ENCODE assay signal across 16 cellular contexts in genomic region chr1:229209386-229209785, GRCh38.
DNase-seq lines count a peak whose midpoint lies in the region; ATAC-seq and TF ChIP-seq lines count a peak whose summit lies in the region.
"Had no signal": no experiment of that assay in that cellular context is flagged by ENCODE, and none has a peak within 500 bp of the region (broad histone marks: within the 10 kb centered on the region; RNA-seq: fewer than 3 reads in every experiment).

No MANE protein-coding gene starts in this region.

- no peaks in the 10 kb centered on the region for H3K79me1 ChIP-seq in mesendoderm (ENCODE audit: low read length)

- H3K23ac ChIP-seq in mesendoderm (ENCODE audit: low read length) = no peak overlapping the region

- H3K79me2 ChIP-seq in mesendoderm (ENCODE audit: control insufficient read depth, insufficient read depth, low read length) = no peaks in the 10 kb centered on the region

- TF ChIP-seq POLR2A in heart left ventricle (IDR thresholded peaks at IDR 0.05) = no peak

- no peak overlapping the region for H2AK5ac ChIP-seq in mesendoderm (ENCODE audit: low read length)

- H3K18ac ChIP-seq in mesendoderm (ENCODE audit: low read length) = peak overlapping the region; percentile 22

- 76% methylated on average over 4 of the region's 4 CpGs for WGBS in right cardiac atrium
- 80 to 88% (median 84%) methylated on average over 4 of the region's 4 CpGs for WGBS in heart left ventricle, 4 donors
- WGBS in mesendoderm (ENCODE audit: extremely low coverage, insufficient coverage, low lambda C conversion rate) = no CpG with 5 or more reads among the region's 4 CpGs

- H3K27ac ChIP-seq in right cardiac atrium (ENCODE audit: low read length) = no peak overlapping the region
- H3K27ac ChIP-seq in heart left ventricle = no peak overlapping the region
- no peak overlapping the region for H3K27ac ChIP-seq in mesendoderm (ENCODE audit: low read depth, low read length)

- H3K9ac ChIP-seq in mesendoderm (ENCODE audit: low read length) = no peak overlapping the region

- no peak overlapping the region for H3K4ac ChIP-seq in mesendoderm (ENCODE audit: low read depth, low read length)

- CTCF ChIA-PET in activated CD8-positive, alpha-beta T cell treated with anti-CD3 and anti-CD28 coated beads for 36 hours (lab: Charles Lee) = interaction anchor here (1.7 kb wide), 1 partner anchor 18 kb away, joined by 7 read pairs; no protein-coding TSS in a partner anchor

- H3K4me3 Mint-ChIP-seq in activated CD8-positive, alpha-beta T cell treated with anti-CD3 and anti-CD28 coated beads for 36 hours = no peak overlapping the region
- H3K4me3 Mint-ChIP-seq in type B pancreatic cell = peak overlapping the region; percentile 71
- H3K4me3 Mint-ChIP-seq: naive thymus-derived CD4-positive, alpha-beta T cell; T-helper 17 cell had no signal

- ATAC-seq in right cardiac atrium = peak; percentile 3 to 24
- no peak for ATAC-seq in heart left ventricle
- ATAC-seq in activated CD8-positive, alpha-beta T cell treated with anti-CD3 and anti-CD28 coated beads for 36 hours = peak; percentile 83
- ATAC-seq in HG03442 (IDR thresholded peaks at IDR 0.05; ENCODE audit: unreplicated experiment) = no peak
- ATAC-seq: naive thymus-derived CD4-positive, alpha-beta T cell; Panc1; T-helper 17 cell had no signal

- POLR2A ChIA-PET in activated CD8-positive, alpha-beta T cell treated with anti-CD3 and anti-CD28 coated beads for 36 hours (lab: Charles Lee) = no interaction called here

- no peak for TF ChIP-seq CTCF in heart left ventricle (IDR thresholded peaks at IDR 0.05)
- TF ChIP-seq CTCF in activated CD8-positive, alpha-beta T cell treated with anti-CD3 and anti-CD28 coated beads for 36 hours (IDR thresholded peaks at IDR 0.05) = no peak
- TF ChIP-seq CTCF in type B pancreatic cell (conservative IDR thresholded peaks at IDR 0.05) = no peak

- H3K27me3 ChIP-seq in right cardiac atrium (ENCODE audit: control insufficient read depth, insufficient read depth) = no peaks in the 10 kb centered on the region
- H3K27me3 ChIP-seq in heart left ventricle = no peaks in the 10 kb centered on the region
- H3K27me3 ChIP-seq in mesendoderm (ENCODE audit: insufficient read depth, low read length, poor library complexity) = no peaks in the 10 kb centered on the region

- no peak overlapping the region for H2BK5ac ChIP-seq in mesendoderm (ENCODE audit: low read length)

- H3K36me3 ChIP-seq in heart left ventricle (no peaks in the 10 kb centered on the region), mesendoderm (ENCODE audit: control insufficient read depth, insufficient read depth, low read length) (no peaks in the 10 kb centered on the region)

- no peak overlapping the region for H4K5ac ChIP-seq in mesendoderm (ENCODE audit: low read length)

- H3K9me3 ChIP-seq in right cardiac atrium (ENCODE audit: control insufficient read depth, low read length) = no peaks in the 10 kb centered on the region
- peaks cover 0 to 3% (median 0%) of the 10 kb centered on the region in 12 donors for H3K9me3 ChIP-seq in heart left ventricle

- no peak overlapping the region for H3K4me2 ChIP-seq in mesendoderm (ENCODE audit: low read length)

- no peak overlapping the region for H2BK15ac ChIP-seq in mesendoderm (replicated peaks; ENCODE audit: low read depth)

- H3K36me3 Mint-ChIP-seq in activated CD8-positive, alpha-beta T cell treated with anti-CD3 and anti-CD28 coated beads for 36 hours (ENCODE audit: low read depth) = no peaks in the 10 kb centered on the region
- H3K36me3 Mint-ChIP-seq in type B pancreatic cell = no peaks in the 10 kb centered on the region

- H3K27me3 Mint-ChIP-seq in activated CD8-positive, alpha-beta T cell treated with anti-CD3 and anti-CD28 coated beads for 36 hours = no peaks in the 10 kb centered on the region
- H3K27me3 Mint-ChIP-seq in type B pancreatic cell = no peaks in the 10 kb centered on the region

- DNase-seq in right cardiac atrium = no peak
- no peak for DNase-seq in heart left ventricle
- DNase-seq in activated CD8-positive, alpha-beta T cell treated with anti-CD3 and anti-CD28 coated beads for 36 hours = peak; percentile 42
- no peak for DNase-seq in mesendoderm
- no peak for DNase-seq in type B pancreatic cell (ENCODE audit: extremely low spot score, unreplicated experiment)
- no peak for DNase-seq in NCI-H2196 (lab: John Stamatoyannopoulos, UW; ENCODE audit: unreplicated experiment)
- DNase-seq: dermis blood vessel endothelial cell; foreskin fibroblast; kidney; naive thymus-derived CD4-positive, alpha-beta T cell; NCI-H187 treated with DMSO at 0.1 percent for 48 hours; NCI-H446; stimulated activated CD4-positive, alpha-beta T cell treated with anti-CD3 and anti-CD28 coated beads, Interleukin-4, amount 100 ng/mL, for 4 hours; T-helper 17 cell had no signal

- no peaks in the 10 kb centered on the region for H3K9me3 Mint-ChIP-seq in activated CD8-positive, alpha-beta T cell treated with anti-CD3 and anti-CD28 coated beads for 36 hours
- H3K9me3 Mint-ChIP-seq in type B pancreatic cell = peaks cover 4% of the 10 kb centered on the region

- no peak overlapping the region for H3K27ac Mint-ChIP-seq in activated CD8-positive, alpha-beta T cell treated with anti-CD3 and anti-CD28 coated beads for 36 hours
- H3K27ac Mint-ChIP-seq in type B pancreatic cell = peak overlapping the region; percentile 98
- H3K27ac Mint-ChIP-seq: naive thymus-derived CD4-positive, alpha-beta T cell; T-helper 17 cell had no signal

- H2BK120ac ChIP-seq in mesendoderm (ENCODE audit: low read depth, low read length) = no peak overlapping the region

- no peak overlapping the region for H3K56ac ChIP-seq in mesendoderm (ENCODE audit: low read length)

- peaks cover 3% of the 10 kb centered on the region for H3K4me1 ChIP-seq in right cardiac atrium (ENCODE audit: control insufficient read depth, insufficient read depth, low read length)
- peaks cover 0 to 15% (median 8%) of the 10 kb centered on the region in 12 donors for H3K4me1 ChIP-seq in heart left ventricle
- peaks cover 3% of the 10 kb centered on the region for H3K4me1 ChIP-seq in mesendoderm (ENCODE audit: control insufficient read depth, low read depth, low read length)

- no peak overlapping the region for H4K8ac ChIP-seq in mesendoderm (ENCODE audit: low read depth, low read length)

- H3K4me1 Mint-ChIP-seq in activated CD8-positive, alpha-beta T cell treated with anti-CD3 and anti-CD28 coated beads for 36 hours (ENCODE audit: low read depth) = peaks cover 15% of the 10 kb centered on the region
- H3K4me1 Mint-ChIP-seq in type B pancreatic cell (ENCODE audit: unreplicated experiment) = peaks cover 29% of the 10 kb centered on the region

- H3K4me3 ChIP-seq in right cardiac atrium (ENCODE audit: low read length) = no peak overlapping the region
- H3K4me3 ChIP-seq in heart left ventricle = no peak overlapping the region
- no peak overlapping the region for H3K4me3 ChIP-seq in mesendoderm (ENCODE audit: low read length)

- intact Hi-C loops in right cardiac atrium (cut with DNase I) (no loop called here), heart left ventricle (cut with DNase I) (no loop called here)
- intact Hi-C loops in activated CD8-positive, alpha-beta T cell treated with anti-CD3 and anti-CD28 coated beads for 36 hours (cut with micrococcal nuclease) = no loop called here

Comparison
In these comparisons a context has a peak if more than half of its experiments do, and no peak if none do; other contexts are left out.
1. ATAC-seq: peak in right cardiac atrium (2 of 2) and activated CD8-positive, alpha-beta T cell treated with anti-CD3 and anti-CD28 coated beads for 36 hours (single experiment); none in heart left ventricle (0 of 4) and HG03442 (single experiment).